In the genomic region with DNA sequence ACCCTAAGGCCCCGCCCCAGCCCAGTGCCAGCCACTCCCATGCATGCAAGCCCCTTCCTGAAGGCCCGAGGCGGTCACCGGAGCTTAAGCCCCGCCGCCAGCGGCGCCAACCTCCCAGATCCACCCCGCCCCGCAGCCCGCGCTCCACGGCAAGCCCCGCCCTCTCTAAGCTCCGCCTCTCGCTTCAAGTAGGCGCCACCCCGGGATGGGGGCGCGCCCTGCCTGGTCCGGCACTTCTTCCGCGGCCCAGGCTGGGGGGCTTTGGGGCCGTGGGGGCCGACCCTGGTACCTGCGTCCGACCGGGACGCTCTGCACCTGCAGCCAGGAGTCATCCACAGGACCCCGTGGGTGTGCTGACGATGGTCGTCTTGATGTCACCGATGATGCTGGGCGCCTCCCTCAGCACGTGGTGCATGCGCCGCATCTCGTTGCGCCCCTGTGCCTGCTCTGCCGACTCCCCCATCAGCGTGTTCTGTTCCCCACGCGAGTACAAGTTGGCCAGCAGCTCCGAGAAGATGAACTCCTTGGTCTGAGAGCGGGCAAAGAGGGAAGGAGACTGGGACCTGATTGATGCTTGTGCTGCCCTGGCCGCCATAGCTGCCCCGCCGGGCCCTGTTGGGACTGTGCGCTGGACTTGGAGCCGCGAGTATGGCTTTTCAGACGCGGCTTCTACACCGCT, we compare ENCODE assay signal across 8 cellular contexts. TPM values are rescaled to one million over a fixed set of nuclear protein-coding genes. Genes with fewer than 3 reads are reported as not detected.
A peak's percentile ranks its signal among the peaks of the same experiment; 100 is the strongest.
DNase-seq lines count a peak whose midpoint lies in the region; ATAC-seq and TF ChIP-seq lines count a peak whose summit lies in the region.

No MANE protein-coding gene starts in this region.

- DNase-seq in D341Med (ENCODE audit: low spot score) (peak; percentile 95), HuH-7.5 (ENCODE audit: low spot score) (peak; percentile 99), OCI-M1 (lab: John Stamatoyannopoulos, UW) (peak; percentile 92), activated T-cell treated with anti-CD3 and anti-CD28 coated beads for 48 hours (ENCODE audit: low read depth) (peak; percentile 84), epithelial cell of proximal tubule (ENCODE audit: low read depth) (no peak)
- peak; percentile 83 for DNase-seq in stimulated activated CD8-positive, alpha-beta memory T cell treated with anti-CD3 and anti-CD28 coated beads, Interleukin-4, amount 100 ng/mL, for 24 hours (ENCODE audit: low read depth)

- peaks cover 5% of the 10 kb centered on the region for H3K4me1 ChIP-seq in mucosa of stomach (ENCODE audit: control insufficient read depth, insufficient read depth, low read length)

- H3K27me3 ChIP-seq in mucosa of stomach (ENCODE audit: control insufficient read depth, insufficient read depth, low read length) = peaks cover 3% of the 10 kb centered on the region

- no peaks in the 10 kb centered on the region for H3K36me3 ChIP-seq in mucosa of stomach (ENCODE audit: control insufficient read depth, insufficient read depth, low read length)

- H3K4me3 ChIP-seq in epithelial cell of proximal tubule (ENCODE audit: low read depth, low read length) (peak overlapping the region; percentile 75), mucosa of stomach (ENCODE audit: low read length) (peak overlapping the region; percentile 60)

- H3K9ac ChIP-seq in mucosa of stomach (ENCODE audit: low read length) = peak overlapping the region; percentile 75

- no peaks in the 10 kb centered on the region for H3K9me3 ChIP-seq in mucosa of stomach (ENCODE audit: control insufficient read depth, low read length)

- peak; percentile 96 for ATAC-seq in GM21529 (IDR thresholded peaks at IDR 0.05; ENCODE audit: unreplicated experiment)

- TF ChIP-seq CTCF in epithelial cell of proximal tubule (conservative IDR thresholded peaks at IDR 0.05; ENCODE audit: low read depth, low read length) = no peak

RNA-seq across cellular contexts. Expression of gene CSPG4, which starts 26.1 kb away (rescaled TPM):
- 1.2 and 2.1 TPM in 2 replicates for total RNA-seq in epithelial cell of proximal tubule
